Comparison of ENCODE assay signal across 19 cellular contexts in genomic region chr11:4167758-4168157, GRCh38.
"Had no signal": no experiment of that assay in that cellular context is flagged by ENCODE, and none has a peak within 500 bp of the region (broad histone marks: within the 10 kb centered on the region; RNA-seq: fewer than 3 reads in every experiment).

No MANE protein-coding gene starts in this region.

- H3K36me3 Mint-ChIP-seq: immature natural killer cell; naive thymus-derived CD4-positive, alpha-beta T cell; neural progenitor cell had no signal

- H3K4me2 ChIP-seq: neural progenitor cell had no signal

- H3K27ac Mint-ChIP-seq: immature natural killer cell; naive thymus-derived CD4-positive, alpha-beta T cell; neural progenitor cell; progenitor cell of endocrine pancreas; stimulated activated naive CD8-positive, alpha-beta T cell treated with anti-CD3 and anti-CD28 coated beads, Interleukin-15, Interleukin-2, amounts not matched to agents 100 ng/mL and 50 ng/mL, for 24 hours had no signal

- H3K27me3 ChIP-seq: foreskin keratinocyte, pancreas, testis, tibial nerve had no signal

- H3K36me3 ChIP-seq: neural progenitor cell, pancreas, tibial nerve had no signal

- H3K4me3 Mint-ChIP-seq: central memory CD8-positive, alpha-beta T cell; immature natural killer cell; naive thymus-derived CD4-positive, alpha-beta T cell; neural progenitor cell; stimulated activated naive CD8-positive, alpha-beta T cell treated with anti-CD3 and anti-CD28 coated beads, Interleukin-15, Interleukin-2, amounts not matched to agents 100 ng/mL and 50 ng/mL, for 24 hours had no signal

- H3K27me3 Mint-ChIP-seq: central memory CD8-positive, alpha-beta T cell; stimulated activated naive CD8-positive, alpha-beta T cell treated with anti-CD3 and anti-CD28 coated beads, Interleukin-15, Interleukin-2, amounts not matched to agents 100 ng/mL and 50 ng/mL, for 24 hours had no signal

- H3K4me3 ChIP-seq: neural progenitor cell, pancreas, testis, tibial nerve had no signal

- ATAC-seq: foreskin keratinocyte; left cardiac atrium; left ventricle myocardium superior; naive thymus-derived CD4-positive, alpha-beta T cell; pancreas had no signal

- H3K4me1 ChIP-seq: foreskin keratinocyte, neural progenitor cell, pancreas, testis, tibial nerve had no signal

- H3K9me3 Mint-ChIP-seq: central memory CD8-positive, alpha-beta T cell; stimulated activated naive CD8-positive, alpha-beta T cell treated with anti-CD3 and anti-CD28 coated beads, Interleukin-15, Interleukin-2, amounts not matched to agents 100 ng/mL and 50 ng/mL, for 24 hours had no signal

- H3K9ac ChIP-seq: neural progenitor cell had no signal

- H3K4me1 Mint-ChIP-seq: central memory CD8-positive, alpha-beta T cell; immature natural killer cell; naive thymus-derived CD4-positive, alpha-beta T cell had no signal

- H3K27ac ChIP-seq: epithelial cell of prostate, foreskin keratinocyte, neural progenitor cell, pancreas, testis, tibial nerve had no signal

- H3K9me3 ChIP-seq: pancreas, testis, tibial nerve had no signal

- DNase-seq: cortex of kidney; effector memory CD4-positive, alpha-beta T cell; foreskin keratinocyte; immature natural killer cell; left cardiac atrium; left ventricle myocardium superior; naive thymus-derived CD4-positive, alpha-beta T cell; occipital lobe; pancreas; right cardiac atrium; small intestine; stimulated activated CD4-positive, alpha-beta T cell treated with anti-CD3 and anti-CD28 coated beads, Interleukin-12 subunit alpha, Interleukin-12 subunit beta, amount 100 ng/mL, for 4 hours; testis had no signal

- H2AFZ ChIP-seq: neural progenitor cell had no signal
